ENCODE assay signal across 8 cellular contexts in genomic region chr11:62645934-62646824, GRCh38. TPM values are rescaled to one million over a fixed set of nuclear protein-coding genes. Genes with fewer than 3 reads are reported as not detected.
DNase-seq lines count a peak whose midpoint lies in the region; ATAC-seq and TF ChIP-seq lines count a peak whose summit lies in the region.

Gene GANAB, minus strand, starts transcription at chr11:62646613. Its CDS starts 14 bp downstream, at chr11:62646599.

- H3K36me3 ChIP-seq in BLaER1 (peaks cover 76% of the 10 kb centered on the region), left lung (peaks cover 0 to 46% of the 10 kb centered on the region in 2 donors)

- H3K9me3 ChIP-seq in BLaER1 = no peaks in the 10 kb centered on the region
- no peaks in the 10 kb centered on the region for H3K9me3 ChIP-seq in left lung

- no peaks in the 10 kb centered on the region for H3K27me3 ChIP-seq in BLaER1
- no peaks in the 10 kb centered on the region for H3K27me3 ChIP-seq in left lung

- H3K4me3 ChIP-seq in BLaER1 = peak within 1 kb of the TSS; percentile 97
- peak within 1 kb of the TSS; percentile 94 to 100 for H3K4me3 ChIP-seq in left lung

- peak; percentile 96 for ATAC-seq in GM19351 (IDR thresholded peaks at IDR 0.05; ENCODE audit: unreplicated experiment)
- ATAC-seq in HG03558 (IDR thresholded peaks at IDR 0.05; ENCODE audit: extremely low read depth, unreplicated experiment) = peak; percentile 84
- peak; percentile 99 for ATAC-seq in left lung

- peaks cover 39% of the 10 kb centered on the region for H3K4me1 Mint-ChIP-seq in dendritic cell treated with granulocyte-macrophage colony-stimulating factor and Interleukin-4, amounts not matched to agents 40 ng/mL and 50 ng/mL, for 4 days (ENCODE audit: low read depth)

- peaks cover 88% of the 10 kb centered on the region for H4K20me1 ChIP-seq in BLaER1

- H3K4me1 ChIP-seq in BLaER1 (peaks cover 53% of the 10 kb centered on the region), left lung (peaks cover 16 to 31% of the 10 kb centered on the region in 2 donors)

- H3K9ac ChIP-seq in BLaER1 = peak within 1 kb of the TSS; percentile 98

- intact Hi-C loops in dendritic cell treated with granulocyte-macrophage colony-stimulating factor and Interleukin-4, amounts not matched to agents 40 ng/mL and 50 ng/mL, for 4 days (cut with micrococcal nuclease) = loop anchor here (1.0 kb wide), 1 partner anchor 45 kb away; the partner anchor contains the start of gene MTA2
- intact Hi-C loops in left lung (cut with DNase I) = no loop called here

- H3K27ac ChIP-seq in BLaER1 = peak within 1 kb of the TSS; percentile 97
- peak within 1 kb of the TSS; percentile 83 to 91 for H3K27ac ChIP-seq in left lung

- TF ChIP-seq CTCF in left lung (IDR thresholded peaks at IDR 0.05) = no peak

- no peaks in the 10 kb centered on the region for H3K27me3 Mint-ChIP-seq in dendritic cell treated with granulocyte-macrophage colony-stimulating factor and Interleukin-4, amounts not matched to agents 40 ng/mL and 50 ng/mL, for 4 days

- no peaks in the 10 kb centered on the region for H3K9me3 Mint-ChIP-seq in dendritic cell treated with granulocyte-macrophage colony-stimulating factor and Interleukin-4, amounts not matched to agents 40 ng/mL and 50 ng/mL, for 4 days

- H3K27ac Mint-ChIP-seq in dendritic cell treated with granulocyte-macrophage colony-stimulating factor and Interleukin-4, amounts not matched to agents 40 ng/mL and 50 ng/mL, for 4 days = peak within 1 kb of the TSS; percentile 93

- peaks cover 74% of the 10 kb centered on the region for H3K36me3 Mint-ChIP-seq in dendritic cell treated with granulocyte-macrophage colony-stimulating factor and Interleukin-4, amounts not matched to agents 40 ng/mL and 50 ng/mL, for 4 days (ENCODE audit: low read depth)

- H3K4me2 ChIP-seq in BLaER1 = peak within 1 kb of the TSS; percentile 92

- H3K4me3 Mint-ChIP-seq in dendritic cell treated with granulocyte-macrophage colony-stimulating factor and Interleukin-4, amounts not matched to agents 40 ng/mL and 50 ng/mL, for 4 days = peak within 1 kb of the TSS; percentile 95

- DNase-seq in NCI-H748 treated with DMSO at 0.1 percent for 48 hours (lab: John Stamatoyannopoulos, UW) (peak; percentile 96), left lung (peak; percentile 98 to 99)
- DNase-seq in activated CD4-positive, alpha-beta T cell treated with anti-CD3 and anti-CD28 coated beads, Interleukin-2, amount 50 U/mL, for 24 hours (ENCODE audit: low read depth in 1 of 2, low spot score in 1 of 2) = peak; percentile 98 to 99
- DNase-seq in stimulated activated CD4-positive, alpha-beta T cell treated with anti-CD3 and anti-CD28 coated beads, Interleukin-2, amount 100 ng/mL, for 48 hours = peak; percentile 99 to 100

RNA-seq across cellular contexts. Expression of gene GANAB, which starts in this region (rescaled TPM):
- total RNA-seq in left lung = 100 to 1,000 TPM; 270 to 325 TPM

Comparison
In these comparisons a context has a peak if more than half of its experiments do, and no peak if none do; other contexts are left out.
1. Peak in every context shown above with its lines: DNase-seq, ATAC-seq, H3K4me3 ChIP-seq and H3K27ac ChIP-seq.